Comparison of ENCODE assay signal across 21 cellular contexts in the genomic region with DNA sequence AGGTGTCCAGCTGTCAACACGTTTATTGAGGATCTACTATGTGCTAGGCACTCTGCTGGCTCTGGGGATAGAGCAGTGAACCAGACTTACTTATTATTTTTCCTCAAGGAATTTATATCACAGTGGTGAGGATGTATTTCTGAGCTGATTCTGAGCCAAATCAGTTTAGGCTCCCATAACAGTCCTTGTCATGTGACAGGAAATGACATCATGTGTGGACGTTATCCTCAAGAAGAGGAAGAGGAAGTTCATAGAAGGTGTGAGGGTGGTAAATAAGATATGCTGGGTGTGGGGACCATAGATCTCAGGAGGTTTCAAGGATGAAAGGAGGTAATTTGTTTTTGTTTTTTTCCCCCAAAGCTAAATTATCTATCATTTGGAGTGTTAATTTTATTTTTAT.
"Had no signal": no experiment of that assay in that cellular context is flagged by ENCODE, and none has a peak within 500 bp of the region (broad histone marks: within the 10 kb centered on the region; RNA-seq: fewer than 3 reads in every experiment).

No MANE protein-coding gene starts in this region.

- H3K27ac ChIP-seq: hepatocyte, neutrophil, psoas muscle, right lobe of liver, spleen, tibial artery, upper lobe of left lung, uterus had no signal

- H3K79me2 ChIP-seq: hepatocyte had no signal

- H3K4me2 ChIP-seq: hepatocyte had no signal

- H3K36me3 ChIP-seq: neutrophil, right lobe of liver, spleen, tibial artery, upper lobe of left lung, uterus had no signal

- DNase-seq: effector CD4-positive, alpha-beta T cell; endodermal cell; erythroblast; foreskin melanocyte; head of caudate nucleus; mesendoderm; mucosa of descending colon; naive thymus-derived CD8-positive, alpha-beta T cell; psoas muscle; retina; right lobe of liver; spleen; stimulated activated CD4-positive, alpha-beta T cell treated with anti-CD3 and anti-CD28 coated beads, Interleukin-15, amount 100 ng/mL, for 24 hours; stimulated activated CD4-positive, alpha-beta T cell treated with anti-CD3 and anti-CD28 coated beads, Interleukin-1b, Interleukin-23, amount 100 ng/mL, for 48 hours; stimulated activated CD4-positive, alpha-beta T cell treated with anti-CD3 and anti-CD28 coated beads, Interleukin-4, amount 100 ng/mL, for 24 hours; tibial artery; upper lobe of left lung; uterus had no signal

- H3K4me3 ChIP-seq: hepatocyte, mucosa of descending colon, psoas muscle, right lobe of liver, spleen, tibial artery, upper lobe of left lung, uterus had no signal

- H3K4me1 ChIP-seq: psoas muscle, right lobe of liver, spleen, tibial artery, upper lobe of left lung, uterus had no signal

- H3K27me3 ChIP-seq: hepatocyte, neutrophil, right lobe of liver, spleen, tibial artery, upper lobe of left lung, uterus had no signal

- H3K9me3 ChIP-seq: mucosa of descending colon, neutrophil, psoas muscle, right lobe of liver, upper lobe of left lung, uterus had no signal

- ATAC-seq: mucosa of descending colon; naive thymus-derived CD8-positive, alpha-beta T cell; psoas muscle; right lobe of liver; stimulated activated memory B cell treated with anti-CD40 and anti-IgM and Interleukin-4, amounts not matched to agents 10 μg/mL and 1 μg/mL and 100 μg/mL, for 72 hours had no signal

- H2AFZ ChIP-seq: hepatocyte had no signal
